Comparison of ENCODE assay signal across 11 cellular contexts in the genomic region with DNA sequence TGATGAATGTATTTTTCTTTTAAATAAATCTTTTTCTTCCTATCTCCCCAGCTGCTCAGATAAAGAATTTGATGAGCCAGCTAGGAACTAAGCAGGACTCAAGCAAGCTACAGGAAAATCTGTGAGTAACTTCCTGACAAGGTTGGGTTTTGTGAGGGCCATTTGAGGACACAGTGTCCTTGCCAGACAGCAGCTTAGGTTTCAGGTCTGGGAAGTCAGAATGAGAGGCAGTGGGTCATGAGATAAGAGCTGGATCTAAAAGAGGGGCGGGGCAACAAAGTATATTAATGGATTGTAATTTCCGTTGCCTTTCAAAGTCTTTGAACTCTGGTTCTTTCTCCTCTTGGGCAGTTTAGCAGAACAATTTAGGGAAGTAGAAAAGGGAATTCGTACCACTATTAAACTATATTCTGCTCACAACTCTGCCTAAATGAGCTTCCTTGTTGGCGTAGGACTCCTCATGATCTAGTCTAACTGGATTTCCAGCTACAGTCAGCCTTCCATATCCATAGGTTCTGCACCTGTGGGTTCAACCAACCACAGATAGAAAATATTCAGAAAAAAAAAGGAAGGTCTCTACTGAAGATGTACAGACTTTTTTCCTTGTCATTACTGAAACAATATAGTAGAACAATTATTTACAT. TPM values are rescaled to one million over a fixed set of nuclear protein-coding genes. Genes with fewer than 3 reads are reported as not detected.
DNase-seq lines count a peak whose midpoint lies in the region; ATAC-seq and TF ChIP-seq lines count a peak whose summit lies in the region.
"Had no signal": no experiment of that assay in that cellular context is flagged by ENCODE, and none has a peak within 500 bp of the region (broad histone marks: within the 10 kb centered on the region; RNA-seq: fewer than 3 reads in every experiment).

No MANE protein-coding gene starts in this region.

- H3K27ac ChIP-seq in mesenchymal stem cell (ENCODE audit: low read length, poor library complexity, severe bottlenecking) = no peak overlapping the region

- H3K4me2 ChIP-seq in mesenchymal stem cell (ENCODE audit: low read length, poor library complexity, severe bottlenecking) = no peak overlapping the region

- no peak overlapping the region for H4K91ac ChIP-seq in mesenchymal stem cell (ENCODE audit: low read length)

- no peak overlapping the region for H3K4me3 ChIP-seq in NB4 (ENCODE audit: low read depth, low read length)
- H3K4me3 ChIP-seq in mesenchymal stem cell (ENCODE audit: insufficient read depth in 1 of 2, low read depth in 1 of 2, low read length in 2 of 2) = no peak overlapping the region
- H3K4me3 ChIP-seq: uterus had no signal

- H2AK5ac ChIP-seq in mesenchymal stem cell (ENCODE audit: low read length, severe bottlenecking) = no peak overlapping the region

- no peak overlapping the region for H3K4ac ChIP-seq in mesenchymal stem cell (ENCODE audit: low read depth in 1 of 2, low read length in 2 of 2)

- TF ChIP-seq CTCF in NB4 (IDR thresholded peaks at IDR 0.05; ENCODE audit: low read depth, low read length) (no peak), endothelial cell (IDR thresholded peaks at IDR 0.05; ENCODE audit: unreplicated experiment) (no peak)

- no peak overlapping the region for H2BK12ac ChIP-seq in mesenchymal stem cell (ENCODE audit: low read length in 2 of 2)

- peaks cover 12% of the 10 kb centered on the region for H3K36me3 Mint-ChIP-seq in endothelial cell (ENCODE audit: low read depth, unreplicated experiment)

- H3K9me3 Mint-ChIP-seq in endothelial cell (ENCODE audit: unreplicated experiment) = no peaks in the 10 kb centered on the region
- H3K9me3 Mint-ChIP-seq: activated naive CD8-positive, alpha-beta T cell treated with anti-CD3 and anti-CD28 coated beads for 36 hours had no signal

- H3K23ac ChIP-seq in mesenchymal stem cell (ENCODE audit: low read length in 2 of 2) = no peak overlapping the region

- DNase-seq in A172 (ENCODE audit: low spot score) = peak; percentile 30
- peak; percentile 51 for DNase-seq in NB4 (ENCODE audit: low read depth)
- DNase-seq in endothelial cell (ENCODE audit: low spot score) = no peak
- peak; percentile 44 for DNase-seq in mesenchymal stem cell
- no peak for DNase-seq in NCI-H1105 (lab: John Stamatoyannopoulos, UW)
- DNase-seq in iPS-NIHi7 (ENCODE audit: extremely low spot score) = no peak
- no peak for DNase-seq in activated gamma-delta T cell treated with Interleukin-2 at 50 U/mL for 16 hours
- DNase-seq: activated naive CD8-positive, alpha-beta T cell treated with anti-CD3 and anti-CD28 coated beads for 36 hours; NCI-H2171 had no signal

- no peak overlapping the region for H2AFZ ChIP-seq in mesenchymal stem cell (ENCODE audit: low read depth, low read length)

- no peaks in the 10 kb centered on the region for H3K4me1 Mint-ChIP-seq in endothelial cell (ENCODE audit: unreplicated experiment)

- H3K27me3 ChIP-seq in mesenchymal stem cell (ENCODE audit: control insufficient read depth in 1 of 2, insufficient read depth in 1 of 2, low read length in 2 of 2) = no peaks in the 10 kb centered on the region
- H3K27me3 ChIP-seq: uterus had no signal

- peaks cover 5% of the 10 kb centered on the region for H3K79me1 ChIP-seq in mesenchymal stem cell (replicated peaks; ENCODE audit: low read length, poor library complexity, severe bottlenecking)

- no peak overlapping the region for H3K27ac Mint-ChIP-seq in endothelial cell (ENCODE audit: unreplicated experiment)
- H3K27ac Mint-ChIP-seq: activated naive CD8-positive, alpha-beta T cell treated with anti-CD3 and anti-CD28 coated beads for 36 hours had no signal

- H3K4me3 Mint-ChIP-seq in endothelial cell (ENCODE audit: unreplicated experiment) = peak overlapping the region; percentile 76
- H3K4me3 Mint-ChIP-seq: activated naive CD8-positive, alpha-beta T cell treated with anti-CD3 and anti-CD28 coated beads for 36 hours had no signal

- H2BK15ac ChIP-seq in mesenchymal stem cell (ENCODE audit: low read depth, poor library complexity, severe bottlenecking) = no peak overlapping the region

- peak overlapping the region; percentile 19 for H3K9ac ChIP-seq in mesenchymal stem cell (ENCODE audit: low read length)

- TF ChIP-seq POLR2A in NB4 (IDR thresholded peaks at IDR 0.05; ENCODE audit: extremely low read depth, insufficient read length) = no peak

- H3K27me3 Mint-ChIP-seq in endothelial cell (ENCODE audit: unreplicated experiment) = no peaks in the 10 kb centered on the region
- H3K27me3 Mint-ChIP-seq: activated naive CD8-positive, alpha-beta T cell treated with anti-CD3 and anti-CD28 coated beads for 36 hours had no signal

- no peaks in the 10 kb centered on the region for H3K9me3 ChIP-seq in mesenchymal stem cell (ENCODE audit: control insufficient read depth, low read length)
- H3K9me3 ChIP-seq: uterus had no signal

- no peak overlapping the region for H4K8ac ChIP-seq in mesenchymal stem cell (ENCODE audit: low read length)

- no peak overlapping the region for H3K14ac ChIP-seq in mesenchymal stem cell (ENCODE audit: low read length in 2 of 2)

- H3K36me3 ChIP-seq in mesenchymal stem cell (ENCODE audit: control insufficient read depth in 1 of 2, insufficient read depth in 2 of 2, low read depth in 1 of 2, low read length in 2 of 2) = peaks cover 9 to 45% of the 10 kb centered on the region in 2 experiments
- H3K36me3 ChIP-seq: uterus had no signal

- ATAC-seq in GM21515 (IDR thresholded peaks at IDR 0.05; ENCODE audit: unreplicated experiment) = no peak

- 93% methylated on average over 4 of the region's 4 CpGs for WGBS in mesenchymal stem cell

- H2BK5ac ChIP-seq in mesenchymal stem cell (ENCODE audit: low read depth, low read length, poor library complexity, severe bottlenecking) = no peak overlapping the region

- H3K4me1 ChIP-seq in mesenchymal stem cell (ENCODE audit: control insufficient read depth, insufficient read depth, low read depth, low read length) = no peaks in the 10 kb centered on the region
- H3K4me1 ChIP-seq: uterus had no signal

- no peak overlapping the region for H2BK120ac ChIP-seq in mesenchymal stem cell (ENCODE audit: low read depth, low read length)

- no peak overlapping the region for H3K18ac ChIP-seq in mesenchymal stem cell (ENCODE audit: low read depth in 1 of 2, low read length in 2 of 2)

RNA-seq across cellular contexts. Expression of a gene that starts 16.6 kb away (rescaled TPM):
- total RNA-seq in A172 (2014; rRNA removed; shearing (Covaris generic)) = 18.9 and 22.8 TPM in 2 replicates
- total RNA-seq in endothelial cell (ENCODE audit: unreplicated experiment) = 52.4 TPM
- 36.7 TPM for polyA plus RNA-seq in mesenchymal stem cell (2013, experiment 1 of 2)
- 39.6 TPM for polyA plus RNA-seq in mesenchymal stem cell (2013, experiment 2 of 2)

RNA-seq across cellular contexts. Expression of a gene that starts 40.9 kb away (rescaled TPM):
- 35.6 and 37.2 TPM in 2 replicates for total RNA-seq in A172 (2014; rRNA removed; shearing (Covaris generic))
- total RNA-seq in endothelial cell (ENCODE audit: unreplicated experiment) = 46.9 TPM
- 34.6 TPM for polyA plus RNA-seq in mesenchymal stem cell (2013, experiment 1 of 2)
- polyA plus RNA-seq in mesenchymal stem cell (2013, experiment 2 of 2) = 34.0 TPM

Comparison
In these comparisons a context has a peak if more than half of its experiments do, and no peak if none do; other contexts are left out.
1. DNase-seq: peak in A172 (single experiment), NB4 (single experiment) and mesenchymal stem cell (single experiment); none in endothelial cell (single experiment), NCI-H1105 (single experiment), iPS-NIHi7 (single experiment) and activated gamma-delta T cell treated with Interleukin-2 at 50 U/mL for 16 hours (single experiment).